ENCODE assay signal across 30 cellular contexts in the genomic region with DNA sequence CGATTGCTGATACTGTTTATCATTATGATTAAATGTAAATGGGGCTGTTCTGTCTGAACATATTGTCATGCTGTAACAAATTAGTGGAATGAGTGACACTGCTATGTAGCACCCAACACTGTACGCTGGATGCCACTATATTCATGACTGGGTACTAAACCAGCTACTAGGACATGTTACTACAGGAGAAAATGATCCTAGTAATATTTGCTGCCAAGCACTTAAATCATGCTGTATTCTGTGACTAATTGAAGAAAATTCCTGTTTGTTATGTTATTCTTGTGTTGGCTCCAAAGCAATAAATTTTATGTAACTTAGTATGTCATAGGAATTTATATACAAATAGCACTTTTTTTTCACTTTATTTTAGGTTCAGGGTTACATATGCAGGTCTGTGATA.
A peak's percentile ranks its signal among the peaks of the same experiment; 100 is the strongest.
DNase-seq lines count a peak whose midpoint lies in the region; ATAC-seq, FAIRE-seq and TF ChIP-seq lines count a peak whose summit lies in the region.
"Had no signal": no experiment of that assay in that cellular context is flagged by ENCODE, and none has a peak within 500 bp of the region (broad histone marks: within the 10 kb centered on the region; RNA-seq: fewer than 3 reads in every experiment).

No MANE protein-coding gene starts in this region.

- no peaks in the 10 kb centered on the region for H3K36me3 Mint-ChIP-seq in activated CD4-positive, alpha-beta T cell treated with anti-CD3 and anti-CD28 coated beads, Interleukin-2, amount 10 ng/mL, durations not matched to agents 24 days and 14 days (ENCODE audit: low read depth)
- H3K36me3 Mint-ChIP-seq: immature natural killer cell; neural progenitor cell; stimulated activated naive B cell treated with anti-CD40 and anti-IgM and Interleukin-4, amounts not matched to agents 10 μg/mL and 1 μg/mL and 100 μg/mL, for 72 hours had no signal

- no peak for FAIRE-seq in bronchial epithelial cell (lab: Jason Lieb, UNC)
- peak; percentile 83 for FAIRE-seq in keratinocyte (lab: Jason Lieb, UNC)
- FAIRE-seq: D721Med, GM18507, H1, small intestine had no signal

- TF ChIP-seq CTCF in bronchial epithelial cell (IDR thresholded peaks at IDR 0.05; ENCODE audit: insufficient read depth, low read length, severe bottlenecking) (no peak), keratinocyte (optimal IDR thresholded peaks at IDR 0.05 in 1 of 3, IDR thresholded peaks at IDR 0.05 in 1 of 3, conservative IDR thresholded peaks at IDR 0.05 in 1 of 3; ENCODE audit: extremely low read depth in 1 of 3, insufficient read depth in 2 of 3, low read length in 3 of 3) (no peak)

- H3K27ac Mint-ChIP-seq in activated CD4-positive, alpha-beta T cell treated with anti-CD3 and anti-CD28 coated beads, Interleukin-2, amount 10 ng/mL, durations not matched to agents 24 days and 14 days, result no peak overlapping the region
- H3K27ac Mint-ChIP-seq: activated naive CD8-positive, alpha-beta T cell treated with anti-CD3 and anti-CD28 coated beads, Interleukin-2, amount 50 U/mL, for 24 hours; CD4-positive, alpha-beta T cell; immature natural killer cell; neural progenitor cell; stimulated activated naive B cell treated with anti-CD40 and anti-IgM and Interleukin-4, amounts not matched to agents 10 μg/mL and 1 μg/mL and 100 μg/mL, for 72 hours; T-helper 17 cell had no signal

- no peak overlapping the region for H3K4me3 Mint-ChIP-seq in activated CD4-positive, alpha-beta T cell treated with anti-CD3 and anti-CD28 coated beads, Interleukin-2, amount 10 ng/mL, durations not matched to agents 24 days and 14 days
- H3K4me3 Mint-ChIP-seq: activated naive CD8-positive, alpha-beta T cell treated with anti-CD3 and anti-CD28 coated beads, Interleukin-2, amount 50 U/mL, for 24 hours; CD4-positive, alpha-beta T cell; immature natural killer cell; neural progenitor cell; stimulated activated naive B cell treated with anti-CD40 and anti-IgM and Interleukin-4, amounts not matched to agents 10 μg/mL and 1 μg/mL and 100 μg/mL, for 72 hours; T-helper 17 cell had no signal

- no peaks in the 10 kb centered on the region for H3K27me3 Mint-ChIP-seq in activated CD4-positive, alpha-beta T cell treated with anti-CD3 and anti-CD28 coated beads, Interleukin-2, amount 10 ng/mL, durations not matched to agents 24 days and 14 days
- H3K27me3 Mint-ChIP-seq: activated naive CD8-positive, alpha-beta T cell treated with anti-CD3 and anti-CD28 coated beads, Interleukin-2, amount 50 U/mL, for 24 hours; CD4-positive, alpha-beta T cell; stimulated activated naive B cell treated with anti-CD40 and anti-IgM and Interleukin-4, amounts not matched to agents 10 μg/mL and 1 μg/mL and 100 μg/mL, for 72 hours; T-helper 17 cell had no signal

- no peaks in the 10 kb centered on the region for H3K4me1 Mint-ChIP-seq in activated CD4-positive, alpha-beta T cell treated with anti-CD3 and anti-CD28 coated beads, Interleukin-2, amount 10 ng/mL, durations not matched to agents 24 days and 14 days
- H3K4me1 Mint-ChIP-seq: activated naive CD8-positive, alpha-beta T cell treated with anti-CD3 and anti-CD28 coated beads, Interleukin-2, amount 50 U/mL, for 24 hours; immature natural killer cell; stimulated activated naive B cell treated with anti-CD40 and anti-IgM and Interleukin-4, amounts not matched to agents 10 μg/mL and 1 μg/mL and 100 μg/mL, for 72 hours; T-helper 17 cell had no signal

- H3K9me3 ChIP-seq in MG63 (peaks cover 4% of the 10 kb centered on the region), keratinocyte (ENCODE audit: control insufficient read depth, low read depth, low read length) (no peaks in the 10 kb centered on the region)
- H3K9me3 ChIP-seq: upper lobe of right lung had no signal

- no peaks in the 10 kb centered on the region for H3K9me3 Mint-ChIP-seq in activated CD4-positive, alpha-beta T cell treated with anti-CD3 and anti-CD28 coated beads, Interleukin-2, amount 10 ng/mL, durations not matched to agents 24 days and 14 days
- H3K9me3 Mint-ChIP-seq: neural progenitor cell; stimulated activated naive B cell treated with anti-CD40 and anti-IgM and Interleukin-4, amounts not matched to agents 10 μg/mL and 1 μg/mL and 100 μg/mL, for 72 hours had no signal

- H3K36me3 ChIP-seq in MG63, result no peaks in the 10 kb centered on the region
- no peaks in the 10 kb centered on the region for H3K36me3 ChIP-seq in bronchial epithelial cell (ENCODE audit: control insufficient read depth, insufficient read depth, low read length)
- no peaks in the 10 kb centered on the region for H3K36me3 ChIP-seq in keratinocyte (ENCODE audit: control insufficient read depth in 2 of 2, extremely low read depth in 1 of 2, insufficient read depth in 2 of 2, low read length in 2 of 2)
- H3K36me3 ChIP-seq: brain microvascular endothelial cell, neural progenitor cell, upper lobe of right lung had no signal

- dilution Hi-C loops in keratinocyte (cut with MboI; ENCODE audit: extremely low pct_ligation_motif_present, low sequenced_read_pairs), result no loop called here

- peak overlapping the region; percentile 34 for H3K4me2 ChIP-seq in keratinocyte (ENCODE audit: control insufficient read depth, extremely low read depth, insufficient read depth, low read depth, low read length)
- H3K4me2 ChIP-seq: neural progenitor cell had no signal

- no peaks in the 10 kb centered on the region for H3K9me1 ChIP-seq in keratinocyte (ENCODE audit: control insufficient read depth, extremely low read depth, insufficient read depth, low read length)

- H4K20me1 ChIP-seq in keratinocyte (ENCODE audit: control insufficient read depth, extremely low read depth, insufficient read depth, low read length), result no peaks in the 10 kb centered on the region

- H3K27ac ChIP-seq in keratinocyte (ENCODE audit: control insufficient read depth, insufficient read depth, low read length), result no peak overlapping the region
- H3K27ac ChIP-seq: brain microvascular endothelial cell, neural progenitor cell, upper lobe of right lung had no signal

- H2AFZ ChIP-seq in keratinocyte (ENCODE audit: control insufficient read depth, low read length), result peak overlapping the region; percentile 29
- H2AFZ ChIP-seq: neural progenitor cell had no signal

- intact Hi-C loops in activated CD4-positive, alpha-beta T cell treated with anti-CD3 and anti-CD28 coated beads, Interleukin-2, amount 10 ng/mL, durations not matched to agents 24 days and 14 days (cut with micrococcal nuclease), result no loop called here

- H3K27me3 ChIP-seq in MG63 (no peaks in the 10 kb centered on the region), bronchial epithelial cell (ENCODE audit: control insufficient read depth, insufficient read depth, low read length) (no peaks in the 10 kb centered on the region), keratinocyte (ENCODE audit: control insufficient read depth, extremely low read depth, insufficient read depth, low read length) (no peaks in the 10 kb centered on the region)
- H3K27me3 ChIP-seq: brain microvascular endothelial cell, upper lobe of right lung had no signal

- H3K9ac ChIP-seq in keratinocyte (ENCODE audit: control insufficient read depth, extremely low read depth, insufficient read depth, low read length), result no peak overlapping the region
- H3K9ac ChIP-seq: neural progenitor cell had no signal

- H3K4me3 ChIP-seq in MG63, result no peak overlapping the region
- H3K4me3 ChIP-seq in bronchial epithelial cell (ENCODE audit: low read depth, low read length), result no peak overlapping the region
- no peak overlapping the region for H3K4me3 ChIP-seq in keratinocyte (ENCODE audit: control insufficient read depth in 2 of 3, extremely low read depth in 1 of 3, insufficient read depth in 2 of 3, low read depth in 1 of 3, low read length in 3 of 3)
- H3K4me3 ChIP-seq: neural progenitor cell, upper lobe of right lung had no signal

- no peaks in the 10 kb centered on the region for H3K79me2 ChIP-seq in keratinocyte (ENCODE audit: control insufficient read depth, insufficient read depth, low read length)

- no peak for ATAC-seq in HG03045 (IDR thresholded peaks at IDR 0.05; ENCODE audit: unreplicated experiment)
- ATAC-seq: activated CD4-positive, CD25-positive, alpha-beta regulatory T cell treated with anti-CD3 and anti-CD28 coated beads, Interleukin-2, amount 50 U/mL, for 24 hours; activated naive CD8-positive, alpha-beta T cell treated with anti-CD3 and anti-CD28 coated beads, Interleukin-2, amount 50 U/mL, for 24 hours; SK-N-SH treated with all-trans-retinoic acid at 6 μM for 48 hours; stimulated activated naive B cell treated with anti-CD40 and anti-IgM and Interleukin-4, amounts not matched to agents 10 μg/mL and 1 μg/mL and 100 μg/mL, for 72 hours; T-helper 17 cell; upper lobe of right lung had no signal

- peaks cover 9% of the 10 kb centered on the region for H3K4me1 ChIP-seq in keratinocyte (ENCODE audit: control insufficient read depth, extremely low read depth, insufficient read depth, low read length)
- H3K4me1 ChIP-seq: upper lobe of right lung had no signal

- peak; percentile 53 for DNase-seq in EL
- peak; percentile 5 for DNase-seq in MG63
- peak; percentile 97 for DNase-seq in bronchial epithelial cell (ENCODE audit: low read depth)
- peak; percentile 49 for DNase-seq in keratinocyte (ENCODE audit: low read depth, low spot score)
- no peak for DNase-seq in NCI-H345 (lab: John Stamatoyannopoulos, UW)
- DNase-seq in activated CD4-positive, alpha-beta T cell treated with anti-CD3 and anti-CD28 coated beads, Interleukin-2, amount 10 ng/mL, durations not matched to agents 24 days and 14 days, result no peak
- DNase-seq in middle frontal gyrus (ENCODE audit: extremely low spot score, low spot score), result no peak
- DNase-seq: activated CD4-positive, alpha-beta T cell treated with anti-CD3 and anti-CD28 coated beads, Interleukin-2, amount 50 U/mL, for 48 hours; activated naive CD4-positive, alpha-beta T cell; activated naive CD8-positive, alpha-beta T cell treated with anti-CD3 and anti-CD28 coated beads, Interleukin-2, amount 50 U/mL, for 24 hours; brain microvascular endothelial cell; CD4-positive, alpha-beta T cell; DND-41; immature natural killer cell; NCI-H1092 treated with DMSO at 0.1 percent for 48 hours; NCI-H187; NCI-H2171; NCI-H524 treated with DMSO at 0.1 percent for 48 hours; Right ventricle myocardium superior; small intestine; stimulated activated naive B cell treated with anti-CD40 and anti-IgM and Interleukin-4, amounts not matched to agents 10 μg/mL and 1 μg/mL and 100 μg/mL, for 72 hours; T-helper 17 cell; upper lobe of right lung had no signal

Comparison
In these comparisons a context has a peak if more than half of its experiments do, and no peak if none do; other contexts are left out.
1. DNase-seq: peak in EL (single experiment), MG63 (single experiment), bronchial epithelial cell (single experiment) and keratinocyte (single experiment); none in NCI-H345 (single experiment), activated CD4-positive, alpha-beta T cell treated with anti-CD3 and anti-CD28 coated beads, Interleukin-2, amount 10 ng/mL, durations not matched to agents 24 days and 14 days (single experiment) and middle frontal gyrus (single experiment).